28 cellular contexts compared by ENCODE assay signal in the genomic region with DNA sequence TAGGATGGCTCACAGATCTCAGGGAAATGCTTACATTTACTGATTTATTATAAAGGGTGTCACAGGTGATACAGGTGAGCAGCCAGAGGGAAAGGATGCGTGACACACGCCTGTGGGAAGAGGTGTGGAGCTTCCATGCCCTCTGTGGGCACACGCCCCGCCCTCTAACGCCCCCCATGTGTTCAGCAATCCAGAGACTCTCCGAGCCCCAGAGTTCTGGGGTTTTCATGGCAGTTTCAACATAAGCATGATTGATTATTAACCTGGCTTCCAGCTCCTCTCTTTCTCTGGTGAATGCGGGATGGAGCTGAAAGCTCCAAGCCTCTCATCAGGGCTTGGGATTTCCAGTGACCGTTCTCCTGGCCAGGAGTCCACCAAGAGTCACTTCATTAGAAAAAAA.
"Had no signal": no experiment of that assay in that cellular context is flagged by ENCODE, and none has a peak within 500 bp of the region (broad histone marks: within the 10 kb centered on the region; RNA-seq: fewer than 3 reads in every experiment).

No MANE protein-coding gene starts in this region.

- DNase-seq: activated CD4-positive, alpha-beta T cell treated with anti-CD3 and anti-CD28 coated beads, Interleukin-2, amount 50 U/mL, for 1 hour; activated CD4-positive, CD25-positive, alpha-beta regulatory T cell treated with anti-CD3 and anti-CD28 coated beads, Interleukin-2, amount 50 U/mL, for 72 hours; activated naive CD4-positive, alpha-beta T cell; activated T-cell treated with anti-CD3 and anti-CD28 coated beads, Interleukin-2, amount 50 U/mL, for 1 hour; adrenal gland; brain microvascular endothelial cell; central memory CD4-positive, alpha-beta T cell; effector memory CD8-positive, alpha-beta T cell; foreskin melanocyte; head of caudate nucleus; left cardiac atrium; mesenchymal stem cell; naive B cell; right cardiac atrium; stimulated activated CD4-positive, alpha-beta T cell treated with anti-CD3 and anti-CD28 coated beads, Interleukin-15, amount 100 ng/mL, for 24 hours; stimulated activated naive CD4-positive, alpha-beta T cell; testis; trophoblast cell; WERI-Rb-1 had no signal

- H3K9me3 ChIP-seq: adrenal gland, ascending aorta, prostate gland, testis, vagina had no signal

- H3K27ac ChIP-seq: adrenal gland, ascending aorta, brain microvascular endothelial cell, prostate gland, skin epidermis, testis, vagina, WERI-Rb-1 had no signal

- ATAC-seq: effector memory CD8-positive, alpha-beta T cell; esophagus mucosa; left cardiac atrium; right cardiac atrium had no signal

- H3K36me3 ChIP-seq: adrenal gland, ascending aorta, brain microvascular endothelial cell, prostate gland, vagina, WERI-Rb-1 had no signal

- FAIRE-seq: colon, endothelial cell of umbilical vein, islet of Langerhans, TTC549 had no signal

- H3K4me3 ChIP-seq: adrenal gland, ascending aorta, prostate gland, skin epidermis, testis, vagina had no signal

- H3K4me1 ChIP-seq: adrenal gland, ascending aorta, prostate gland, testis, vagina had no signal

- H3K27me3 ChIP-seq: adrenal gland, ascending aorta, testis, vagina had no signal
